28 cellular contexts compared by ENCODE assay signal in genomic region chr2:124883595-124883994, GRCh38.
"Had no signal": no experiment of that assay in that cellular context is flagged by ENCODE, and none has a peak within 500 bp of the region (broad histone marks: within the 10 kb centered on the region; RNA-seq: fewer than 3 reads in every experiment).

No MANE protein-coding gene starts in this region.

- H3K27ac Mint-ChIP-seq: stimulated activated effector memory CD8-positive, alpha-beta T cell treated with anti-CD3 and anti-CD28 coated beads, Interleukin-12 subunit alpha, Interleukin-12 subunit beta, amount 100 ng/mL, for 72 hours; stimulated activated memory B cell treated with anti-CD40 and anti-IgM and Interleukin-4, amounts not matched to agents 10 μg/mL and 1 μg/mL and 100 μg/mL, for 72 hours; stimulated activated naive B cell treated with anti-CD40 and anti-IgM and Interleukin-4, amounts not matched to agents 10 μg/mL and 1 μg/mL and 100 μg/mL, for 72 hours; stimulated activated naive CD8-positive, alpha-beta T cell treated with anti-CD3 and anti-CD28 coated beads, Interleukin-15, amount 100 ng/mL, for 72 hours; stimulated activated naive CD8-positive, alpha-beta T cell treated with anti-CD3 and anti-CD28 coated beads, Interleukin-15, Interleukin-2, amounts not matched to agents 100 ng/mL and 50 ng/mL, for 24 hours; type B pancreatic cell had no signal

- H3K27me3 ChIP-seq: stomach, suprapubic skin, testis, thyroid gland, tibial artery, tibial nerve, transverse colon, upper lobe of left lung, upper lobe of right lung, uterus, vagina had no signal

- H3K4me1 ChIP-seq: stomach, suprapubic skin, testis, thyroid gland, tibial artery, tibial nerve, transverse colon, upper lobe of left lung, upper lobe of right lung, uterus, vagina had no signal

- H3K9me3 ChIP-seq: stomach, suprapubic skin, testis, thoracic aorta, thyroid gland, tibial artery, tibial nerve, transverse colon, upper lobe of left lung, upper lobe of right lung, uterus, vagina had no signal

- H3K27me3 Mint-ChIP-seq: stimulated activated memory B cell treated with anti-CD40 and anti-IgM and Interleukin-4, amounts not matched to agents 10 μg/mL and 1 μg/mL and 100 μg/mL, for 72 hours; stimulated activated naive B cell treated with anti-CD40 and anti-IgM and Interleukin-4, amounts not matched to agents 10 μg/mL and 1 μg/mL and 100 μg/mL, for 72 hours; stimulated activated naive CD8-positive, alpha-beta T cell treated with anti-CD3 and anti-CD28 coated beads, Interleukin-15, amount 100 ng/mL, for 72 hours; stimulated activated naive CD8-positive, alpha-beta T cell treated with anti-CD3 and anti-CD28 coated beads, Interleukin-15, Interleukin-2, amounts not matched to agents 100 ng/mL and 50 ng/mL, for 24 hours had no signal

- DNase-seq: stimulated activated CD4-positive, alpha-beta T cell treated with anti-CD3 and anti-CD28 coated beads, Interleukin-2, amount 100 ng/mL, for 48 hours; stimulated activated CD4-positive, alpha-beta T cell treated with anti-CD3 and anti-CD28 coated beads, Interleukin-4, amount 100 ng/mL, for 1 hour; stimulated activated CD4-positive, alpha-beta T cell treated with anti-CD3 and anti-CD28 coated beads, Interleukin-4, amount 100 ng/mL, for 24 hours; stimulated activated CD4-positive, alpha-beta T cell treated with anti-CD3 and anti-CD28 coated beads, Interleukin-4, amount 100 ng/mL, for 4 hours; stimulated activated CD8-positive, alpha-beta memory T cell treated with anti-CD3 and anti-CD28 coated beads, Interleukin-4, amount 100 ng/mL, for 48 hours; stimulated activated naive B cell treated with anti-CD40 and anti-IgM and Interleukin-4, amounts not matched to agents 10 μg/mL and 1 μg/mL and 100 μg/mL, for 72 hours; stimulated activated naive CD4-positive, alpha-beta T cell; stimulated activated naive CD4-positive, alpha-beta T cell treated with Interleukin-2 at 50 U/mL for 16 hours; stimulated activated naive CD8-positive, alpha-beta T cell treated with anti-CD3 and anti-CD28 coated beads, Interleukin-15, amount 100 ng/mL, for 72 hours; stimulated activated naive CD8-positive, alpha-beta T cell treated with anti-CD3 and anti-CD28 coated beads, Interleukin-15, Interleukin-2, amounts not matched to agents 100 U/mL and 50 U/mL, for 24 hours; stomach; substantia nigra; testis; thyroid gland; tibial artery; transverse colon; trophoblast cell; upper lobe of left lung; upper lobe of right lung; uterus had no signal

- H3K4me3 Mint-ChIP-seq: stimulated activated effector memory CD8-positive, alpha-beta T cell treated with anti-CD3 and anti-CD28 coated beads, Interleukin-12 subunit alpha, Interleukin-12 subunit beta, amount 100 ng/mL, for 72 hours; stimulated activated memory B cell treated with anti-CD40 and anti-IgM and Interleukin-4, amounts not matched to agents 10 μg/mL and 1 μg/mL and 100 μg/mL, for 72 hours; stimulated activated naive B cell treated with anti-CD40 and anti-IgM and Interleukin-4, amounts not matched to agents 10 μg/mL and 1 μg/mL and 100 μg/mL, for 72 hours; stimulated activated naive CD8-positive, alpha-beta T cell treated with anti-CD3 and anti-CD28 coated beads, Interleukin-15, amount 100 ng/mL, for 72 hours; stimulated activated naive CD8-positive, alpha-beta T cell treated with anti-CD3 and anti-CD28 coated beads, Interleukin-15, Interleukin-2, amounts not matched to agents 100 ng/mL and 50 ng/mL, for 24 hours; type B pancreatic cell had no signal

- H3K27ac ChIP-seq: stomach, suprapubic skin, testis, thoracic aorta, thyroid gland, tibial artery, tibial nerve, transverse colon, upper lobe of left lung, upper lobe of right lung, uterus, vagina had no signal

- H3K4me1 Mint-ChIP-seq: stimulated activated effector memory CD8-positive, alpha-beta T cell treated with anti-CD3 and anti-CD28 coated beads, Interleukin-12 subunit alpha, Interleukin-12 subunit beta, amount 100 ng/mL, for 72 hours; stimulated activated memory B cell treated with anti-CD40 and anti-IgM and Interleukin-4, amounts not matched to agents 10 μg/mL and 1 μg/mL and 100 μg/mL, for 72 hours; stimulated activated naive B cell treated with anti-CD40 and anti-IgM and Interleukin-4, amounts not matched to agents 10 μg/mL and 1 μg/mL and 100 μg/mL, for 72 hours; stimulated activated naive CD8-positive, alpha-beta T cell treated with anti-CD3 and anti-CD28 coated beads, Interleukin-15, amount 100 ng/mL, for 72 hours had no signal

- H3K36me3 ChIP-seq: stomach, suprapubic skin, thoracic aorta, thyroid gland, tibial artery, tibial nerve, transverse colon, upper lobe of left lung, upper lobe of right lung, uterus, vagina had no signal

- ATAC-seq: stimulated activated effector memory CD8-positive, alpha-beta T cell treated with anti-CD3 and anti-CD28 coated beads, Interleukin-12 subunit alpha, Interleukin-12 subunit beta, amount 100 ng/mL, for 72 hours; stimulated activated memory B cell treated with anti-CD40 and anti-IgM and Interleukin-4, amounts not matched to agents 10 μg/mL and 1 μg/mL and 100 μg/mL, for 72 hours; stimulated activated naive B cell treated with anti-CD40 and anti-IgM and Interleukin-4, amounts not matched to agents 10 μg/mL and 1 μg/mL and 100 μg/mL, for 72 hours; stimulated activated naive CD8-positive, alpha-beta T cell treated with anti-CD3 and anti-CD28 coated beads, Interleukin-15, amount 100 ng/mL, for 72 hours; stimulated activated naive CD8-positive, alpha-beta T cell treated with anti-CD3 and anti-CD28 coated beads, Interleukin-15, Interleukin-2, amounts not matched to agents 100 U/mL and 50 U/mL, for 24 hours; upper lobe of right lung had no signal

- H3K4me3 ChIP-seq: stomach, suprapubic skin, testis, thoracic aorta, thyroid gland, tibial artery, tibial nerve, transverse colon, upper lobe of left lung, upper lobe of right lung, uterus, vagina had no signal

- H3K36me3 Mint-ChIP-seq: stimulated activated effector memory CD8-positive, alpha-beta T cell treated with anti-CD3 and anti-CD28 coated beads, Interleukin-12 subunit alpha, Interleukin-12 subunit beta, amount 100 ng/mL, for 72 hours; stimulated activated memory B cell treated with anti-CD40 and anti-IgM and Interleukin-4, amounts not matched to agents 10 μg/mL and 1 μg/mL and 100 μg/mL, for 72 hours; stimulated activated naive B cell treated with anti-CD40 and anti-IgM and Interleukin-4, amounts not matched to agents 10 μg/mL and 1 μg/mL and 100 μg/mL, for 72 hours; type B pancreatic cell had no signal
